In genomic region chr20:56994006-56994405, GRCh38 we compare ENCODE assay signal across 26 cellular contexts.
"Had no signal": no experiment of that assay in that cellular context is flagged by ENCODE, and none has a peak within 500 bp of the region (broad histone marks: within the 10 kb centered on the region; RNA-seq: fewer than 3 reads in every experiment).

No MANE protein-coding gene starts in this region.

- H3K4me1 ChIP-seq: left lung, lower lobe of right lung, neural progenitor cell, right atrium auricular region, right lobe of liver, tibial nerve, upper lobe of left lung had no signal

- H2AFZ ChIP-seq: neural progenitor cell had no signal

- H3K36me3 ChIP-seq: left lung, lower lobe of right lung, neural progenitor cell, ovary, right atrium auricular region, right lobe of liver, tibial nerve, upper lobe of left lung had no signal

- H3K27me3 ChIP-seq: neural progenitor cell, ovary, right atrium auricular region, right lobe of liver, tibial nerve, upper lobe of left lung had no signal

- H3K9ac ChIP-seq: neural progenitor cell had no signal

- H3K4me2 ChIP-seq: neural progenitor cell, smooth muscle cell had no signal

- H3K27ac ChIP-seq: left lung, lower lobe of right lung, neural progenitor cell, ovary, right atrium auricular region, right lobe of liver, tibial nerve, upper lobe of left lung had no signal

- H3K4me3 ChIP-seq: left lung, lower lobe of right lung, neural progenitor cell, ovary, right atrium auricular region, right lobe of liver, smooth muscle cell, tibial nerve, upper lobe of left lung had no signal

- ATAC-seq: left colon; left lung; lower lobe of right lung; natural killer cell; right lobe of liver; stimulated activated memory B cell treated with anti-CD40 and anti-IgM and Interleukin-4, amounts not matched to agents 10 μg/mL and 1 μg/mL and 100 μg/mL, for 72 hours; stimulated activated naive CD8-positive, alpha-beta T cell treated with anti-CD3 and anti-CD28 coated beads, Interleukin-15, amount 100 ng/mL, for 72 hours had no signal

- H3K9me3 ChIP-seq: ovary had no signal

- DNase-seq: hippocampal formation; immature natural killer cell; kidney; left colon; left lung; lower lobe of right lung; mammary epithelial cell; mesendoderm; naive B cell; natural killer cell; nephron progenitor cell; ovary; stimulated activated CD4-positive, alpha-beta T cell treated with anti-CD3 and anti-CD28 coated beads, Interleukin-1b, Interleukin-23, amount 100 ng/mL, for 48 hours; stimulated activated CD4-positive, alpha-beta T cell treated with anti-CD3 and anti-CD28 coated beads, Interleukin-2, amount 100 ng/mL, for 48 hours; stimulated activated CD4-positive, alpha-beta T cell treated with anti-CD3 and anti-CD28 coated beads, Interleukin-4, amount 100 ng/mL, for 4 hours; stimulated activated CD8-positive, alpha-beta memory T cell treated with anti-CD3 and anti-CD28 coated beads, Interleukin-4, amount 100 ng/mL, for 48 hours; stimulated activated naive CD4-positive, alpha-beta T cell treated with Interleukin-2 at 50 U/mL for 16 hours; stimulated activated naive CD8-positive, alpha-beta T cell treated with anti-CD3 and anti-CD28 coated beads, Interleukin-15, amount 100 ng/mL, for 72 hours; substantia nigra; upper lobe of left lung had no signal
